ENCODE assay signal across 8 cellular contexts in the genomic region with DNA sequence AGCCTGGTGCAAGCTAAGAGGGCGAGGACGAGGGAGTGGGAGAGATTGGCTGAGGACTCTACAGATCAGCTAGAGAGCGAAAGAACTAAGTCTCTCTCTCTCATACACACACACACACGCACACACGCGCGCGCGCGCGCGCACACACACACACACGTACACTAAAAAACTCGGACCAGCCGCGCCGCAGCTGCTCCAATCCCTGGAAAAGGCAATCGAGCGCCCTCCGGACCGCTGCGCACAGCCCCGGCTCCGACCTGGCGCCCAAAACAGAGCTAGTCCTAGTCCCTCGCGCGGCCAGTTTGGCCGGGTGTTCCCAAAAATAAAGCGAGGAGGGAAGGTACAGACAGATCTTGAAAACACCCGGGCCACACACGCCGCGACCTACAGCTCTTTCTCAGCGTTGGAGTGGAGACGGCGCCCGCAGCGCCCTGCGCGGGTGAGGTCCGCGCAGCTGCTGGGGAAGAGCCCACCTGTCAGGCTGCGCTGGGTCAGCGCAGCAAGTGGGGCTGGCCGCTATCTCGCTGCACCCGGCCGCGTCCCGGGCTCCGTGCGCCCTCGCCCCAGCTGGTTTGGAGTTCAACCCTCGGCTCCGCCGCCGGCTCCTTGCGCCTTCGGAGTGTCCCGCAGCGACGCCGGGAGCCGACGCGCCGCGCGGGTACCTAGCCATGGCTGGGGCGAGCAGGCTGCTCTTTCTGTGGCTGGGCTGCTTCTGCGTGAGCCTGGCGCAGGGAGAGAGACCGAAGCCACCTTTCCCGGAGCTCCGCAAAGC.
A peak's percentile ranks its signal among the peaks of the same experiment; 100 is the strongest.
DNase-seq lines count a peak whose midpoint lies in the region; ATAC-seq and TF ChIP-seq lines count a peak whose summit lies in the region.

A gene with protein sequence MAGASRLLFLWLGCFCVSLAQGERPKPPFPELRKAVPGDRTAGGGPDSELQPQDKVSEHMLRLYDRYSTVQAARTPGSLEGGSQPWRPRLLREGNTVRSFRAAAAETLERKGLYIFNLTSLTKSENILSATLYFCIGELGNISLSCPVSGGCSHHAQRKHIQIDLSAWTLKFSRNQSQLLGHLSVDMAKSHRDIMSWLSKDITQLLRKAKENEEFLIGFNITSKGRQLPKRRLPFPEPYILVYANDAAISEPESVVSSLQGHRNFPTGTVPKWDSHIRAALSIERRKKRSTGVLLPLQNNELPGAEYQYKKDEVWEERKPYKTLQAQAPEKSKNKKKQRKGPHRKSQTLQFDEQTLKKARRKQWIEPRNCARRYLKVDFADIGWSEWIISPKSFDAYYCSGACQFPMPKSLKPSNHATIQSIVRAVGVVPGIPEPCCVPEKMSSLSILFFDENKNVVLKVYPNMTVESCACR (plus strand): TSS at position 92 of the 772 bp plus-strand sequence. CDS start 577 bp downstream, at position 669.

- H3K27me3 ChIP-seq in DOHH2 (ENCODE audit: control insufficient read depth, low read length), result no peaks in the 10 kb centered on the region

- H3K4me2 ChIP-seq in DOHH2 (ENCODE audit: low read length), result peak within 1 kb of the TSS; percentile 84

- no peaks in the 10 kb centered on the region for H3K9me3 ChIP-seq in DOHH2 (ENCODE audit: control insufficient read depth, insufficient read depth, low read length)

- no peaks in the 10 kb centered on the region for H4K20me1 ChIP-seq in DOHH2 (ENCODE audit: control insufficient read depth, insufficient read depth, low read depth, low read length)

- DNase-seq in KG1 (lab: John Stamatoyannopoulos, UW), result peak; percentile 22
- DNase-seq in astrocyte of the cerebellum (ENCODE audit: low read depth), result no peak
- DNase-seq in iris pigment epithelial cell (ENCODE audit: low read depth), result peak; percentile 10
- peak; percentile 8 for DNase-seq in stimulated activated naive CD8-positive, alpha-beta T cell treated with anti-CD3 and anti-CD28 coated beads, Interleukin-15, Interleukin-2, amounts not matched to agents 100 U/mL and 50 U/mL, for 24 hours
- DNase-seq in NCI-H1048 (lab: John Stamatoyannopoulos, UW), result no peak

- H3K4me3 ChIP-seq in DOHH2 (ENCODE audit: low read length) (peak within 1 kb of the TSS; percentile 90), astrocyte of the cerebellum (ENCODE audit: low read depth, low read length) (peak within 1 kb of the TSS; percentile 51)

- TF ChIP-seq CTCF in DOHH2 (IDR thresholded peaks at IDR 0.05; ENCODE audit: low read depth, low read length, poor library complexity, severe bottlenecking) (no peak), astrocyte of the cerebellum (IDR thresholded peaks at IDR 0.05; ENCODE audit: low read depth, low read length, missing control alignments) (no peak)

- in situ Hi-C loops in astrocyte of the cerebellum (cut with HindIII; ENCODE audit: low sequenced_read_pairs), result loop anchor here (10.0 to 25.0 kb wide), 2 partner anchors 669 to 816 kb away; no protein-coding TSS in a partner anchor

- H3K9me2 ChIP-seq in DOHH2 (replicated peaks; ENCODE audit: control insufficient read depth, low read length), result no peaks in the 10 kb centered on the region

- peak within 1 kb of the TSS; percentile 25 for H3K27ac ChIP-seq in DOHH2 (ENCODE audit: low read depth, low read length)

- ATAC-seq in stimulated activated naive CD8-positive, alpha-beta T cell treated with anti-CD3 and anti-CD28 coated beads, Interleukin-15, Interleukin-2, amounts not matched to agents 100 U/mL and 50 U/mL, for 24 hours, result no peak
- ATAC-seq in GM21825 (IDR thresholded peaks at IDR 0.05; ENCODE audit: unreplicated experiment) (no peak), HG02623 (IDR thresholded peaks at IDR 0.05; ENCODE audit: unreplicated experiment) (no peak)

- peaks cover 6% of the 10 kb centered on the region; the same call in 1 of the 2 replicates for H3K36me3 ChIP-seq in DOHH2 (ENCODE audit: control insufficient read depth, low read length)

- H3K79me2 ChIP-seq in DOHH2 (ENCODE audit: control insufficient read depth, low read length), result no peaks in the 10 kb centered on the region

- peaks cover 5% of the 10 kb centered on the region; the same call in 1 of the 2 replicates for H3F3A ChIP-seq in DOHH2 (ENCODE audit: control insufficient read depth, insufficient read depth)

- peaks cover 72% of the 10 kb centered on the region for H3K4me1 ChIP-seq in DOHH2 (ENCODE audit: control insufficient read depth, low read length)

Comparison
In these comparisons a context has a peak if more than half of its experiments do, and no peak if none do; other contexts are left out.
1. DNase-seq: peak in KG1 (single experiment), iris pigment epithelial cell (single experiment) and stimulated activated naive CD8-positive, alpha-beta T cell treated with anti-CD3 and anti-CD28 coated beads, Interleukin-15, Interleukin-2, amounts not matched to agents 100 U/mL and 50 U/mL, for 24 hours (single experiment); none in astrocyte of the cerebellum (single experiment) and NCI-H1048 (single experiment).